ENCODE assay signal across 19 cellular contexts in the genomic region with DNA sequence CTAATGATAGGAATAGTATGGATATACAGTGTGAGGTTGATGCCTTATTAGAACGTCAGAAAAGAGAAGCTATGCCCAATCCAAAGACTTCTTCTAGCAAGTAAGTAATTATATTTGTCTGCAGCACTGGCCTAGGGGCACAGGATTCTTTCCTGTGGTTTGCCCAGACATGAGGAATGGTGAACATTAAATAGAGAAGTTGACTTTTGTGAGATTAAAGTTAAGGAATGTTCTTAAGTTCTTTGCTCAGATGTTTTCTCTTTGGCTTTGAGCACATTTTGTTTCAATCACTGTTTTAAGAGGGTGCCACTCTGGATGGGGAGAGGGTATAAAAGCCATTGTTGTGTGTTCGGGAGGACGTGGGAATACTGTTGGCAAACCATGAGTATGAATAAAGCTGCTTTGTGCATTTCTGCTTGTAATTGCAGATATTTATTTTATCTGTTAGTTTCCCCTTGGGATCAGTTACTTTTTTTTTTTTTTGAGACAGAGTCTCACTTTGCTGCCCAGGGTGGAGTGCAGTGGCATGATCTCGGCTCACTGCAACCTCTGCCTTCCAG. TPM values are rescaled to one million over a fixed set of nuclear protein-coding genes. Genes with fewer than 3 reads are reported as not detected.
DNase-seq lines count a peak whose midpoint lies in the region; ATAC-seq and TF ChIP-seq lines count a peak whose summit lies in the region.
"Had no signal": no experiment of that assay in that cellular context is flagged by ENCODE, and none has a peak within 500 bp of the region (broad histone marks: within the 10 kb centered on the region; RNA-seq: fewer than 3 reads in every experiment).

No MANE protein-coding gene starts in this region.

- no peak for TF ChIP-seq CTCF in BJ (IDR thresholded peaks at IDR 0.05; ENCODE audit: insufficient read depth, low read depth, low read length)
- TF ChIP-seq CTCF in mammary epithelial cell (conservative IDR thresholded peaks at IDR 0.05 in 1 of 2, IDR thresholded peaks at IDR 0.05 in 1 of 2; ENCODE audit: extremely low read depth in 1 of 2, insufficient read depth in 1 of 2, low read depth in 1 of 2, low read length in 2 of 2): no peak
- TF ChIP-seq CTCF in mesothelial cell of epicardium (IDR thresholded peaks at IDR 0.05; ENCODE audit: unreplicated experiment): no peak
- no peak for TF ChIP-seq CTCF in BE2C (IDR thresholded peaks at IDR 0.05; ENCODE audit: low read depth, low read length)

- peak overlapping the region; percentile 67 for H3K4me2 ChIP-seq in mammary epithelial cell (ENCODE audit: insufficient read depth, low read depth, low read length)
- H3K4me2 ChIP-seq: GM23338, KMS-11 had no signal

- no TSS peak for BruUV-seq in mammary epithelial cell (replicated peaks; lab: Mats Ljungman, UMichigan)

- H3K36me3 Mint-ChIP-seq in mesothelial cell of epicardium: peaks cover 35% of the 10 kb centered on the region

- H3K36me3 ChIP-seq in BJ (ENCODE audit: control insufficient read depth, insufficient read depth, low read length) (no peaks in the 10 kb centered on the region), mammary epithelial cell (ENCODE audit: insufficient read depth, low read length) (peaks cover 41% of the 10 kb centered on the region), BE2C (peaks cover 85% of the 10 kb centered on the region)

- H3K4me1 Mint-ChIP-seq in mesothelial cell of epicardium: peaks cover 6% of the 10 kb centered on the region
- H3K4me1 Mint-ChIP-seq: GM23338 had no signal

- CTCF ChIA-PET in BJ (lab: Yijun Ruan, JAX): interaction anchor here (0.6 to 1.4 kb wide), 3 partner anchors 11 to 673 kb away, joined by 3 to 5 read pairs (median 4); no protein-coding TSS in a partner anchor
- CTCF ChIA-PET in mammary epithelial cell (lab: Charles Lee; ENCODE audit: low non-redundant PET): interaction anchor here (0.7 kb wide), 1 partner anchor 40 kb away, joined by 4 read pairs; no protein-coding TSS in a partner anchor
- CTCF ChIA-PET in HEK293T (lab: Yijun Ruan, JAX): interaction anchor here (0.6 kb wide), 1 partner anchor 67 kb away, joined by 3 read pairs; no protein-coding TSS in a partner anchor

- no peaks in the 10 kb centered on the region for H3K9me3 ChIP-seq in mammary epithelial cell (replicated peaks; ENCODE audit: insufficient read depth, low read length)
- no peaks in the 10 kb centered on the region for H3K9me3 ChIP-seq in BE2C

- no peak for ATAC-seq in GM21381 (IDR thresholded peaks at IDR 0.05; ENCODE audit: unreplicated experiment)
- ATAC-seq: GM23338, Panc1 had no signal

- H2AFZ ChIP-seq in mammary epithelial cell (ENCODE audit: low read depth, low read length): peak overlapping the region; percentile 55
- H2AFZ ChIP-seq: GM23338 had no signal

- H3K4me3 Mint-ChIP-seq in mesothelial cell of epicardium: no peak overlapping the region
- H3K4me3 Mint-ChIP-seq: GM23338 had no signal

- dilution Hi-C loops in mammary epithelial cell (cut with HindIII; ENCODE audit: low sequenced_read_pairs): no loop called here

- intact Hi-C loops in mammary epithelial cell (cut with micrococcal nuclease): no loop called here

- no peaks in the 10 kb centered on the region for H3K27me3 ChIP-seq in BJ (ENCODE audit: control insufficient read depth, insufficient read depth, low read length)
- H3K27me3 ChIP-seq in mammary epithelial cell (ENCODE audit: insufficient read depth, low read length): no peaks in the 10 kb centered on the region
- H3K27me3 ChIP-seq in BE2C: no peaks in the 10 kb centered on the region

- POLR2A ChIA-PET in BJ (lab: Charles Lee): no interaction called here
- POLR2A ChIA-PET in HEK293T (lab: Yijun Ruan, JAX): no interaction called here

- H3K9ac ChIP-seq in mammary epithelial cell (ENCODE audit: insufficient read depth, low read length): no peak overlapping the region
- H3K9ac ChIP-seq: KMS-11 had no signal

- H3K79me2 ChIP-seq in mammary epithelial cell (ENCODE audit: insufficient read depth, low read length): peaks cover 82% of the 10 kb centered on the region

- peaks cover 26% of the 10 kb centered on the region for H3K4me1 ChIP-seq in mammary epithelial cell (ENCODE audit: insufficient read depth, low read length)
- H3K4me1 ChIP-seq in BE2C: no peaks in the 10 kb centered on the region

- H4K20me1 ChIP-seq in mammary epithelial cell (ENCODE audit: insufficient read depth, low read length): no peaks in the 10 kb centered on the region

- no peak overlapping the region for H3K4me3 ChIP-seq in BJ (ENCODE audit: low read depth, low read length)
- peak overlapping the region in 1 of 3 experiments; percentile 13 for H3K4me3 ChIP-seq in mammary epithelial cell (replicated peaks in 1 of 3; ENCODE audit: insufficient read depth in 1 of 3, low read depth in 2 of 3, low read length in 3 of 3)
- H3K4me3 ChIP-seq in BE2C (ENCODE audit: low read depth, low read length): no peak overlapping the region
- H3K4me3 ChIP-seq: GM23338 had no signal

- no peaks in the 10 kb centered on the region for H3K9me3 Mint-ChIP-seq in mesothelial cell of epicardium
- H3K9me3 Mint-ChIP-seq: GM23338 had no signal

- H3K27ac Mint-ChIP-seq in mesothelial cell of epicardium: peak overlapping the region; percentile 40
- H3K27ac Mint-ChIP-seq: GM23338 had no signal

- DNase-seq in BJ (ENCODE audit: low read depth): peak; percentile 51
- peak; percentile 89 for DNase-seq in SK-MEL-5 (ENCODE audit: low read depth, low spot score)
- no peak for DNase-seq in mammary epithelial cell
- no peak for DNase-seq in mesothelial cell of epicardium (ENCODE audit: low spot score in 2 of 2, unreplicated experiment in 2 of 2)
- DNase-seq in activated CD4-positive, alpha-beta T cell treated with anti-CD3 and anti-CD28 coated beads for 48 hours: no peak
- no peak for DNase-seq in HEK293T (ENCODE audit: extremely low spot score)
- no peak for DNase-seq in BE2C
- DNase-seq: DMS79, GDM1, MM.1S, NCI-H1105, NCI-H1694 treated with DMSO at 0.1 percent for 48 hours, NCI-H446 treated with DMSO at 0.1 percent for 48 hours, NCI-H82, Right ventricle myocardium superior had no signal

- no peaks in the 10 kb centered on the region for H3K27me3 Mint-ChIP-seq in mesothelial cell of epicardium (ENCODE audit: low read depth)

- peak overlapping the region; percentile 44 for H3K27ac ChIP-seq in mammary epithelial cell (ENCODE audit: insufficient read depth, low read depth, low read length)
- H3K27ac ChIP-seq: KMS-11 had no signal

- WGBS in mammary epithelial cell (ENCODE audit: low coverage, missing lambda C conversion rate): 10% methylated on average over 3 of the region's 4 CpGs

- in situ Hi-C loops in SK-MEL-5 (cut with HindIII; ENCODE audit: low pct_unique_long_range_greater_than_20kb, low sequenced_read_pairs) (no loop called here), mammary epithelial cell (cut with MboI; ENCODE audit: low sequenced_read_pairs in 2 of 2) (no loop called here)

TF ChIP-seq in HEK293T, 16 proteins besides CTCF, POLR2A, EP300 and RAD21:
- no peak for TF ChIP-seq TARDBP (IDR thresholded peaks at IDR 0.05)
- no peak for TF ChIP-seq LEF1 (IDR thresholded peaks at IDR 0.05; ENCODE audit: borderline replicate concordance)
- no peak for TF ChIP-seq FOXA1 (IDR thresholded peaks at IDR 0.05)
- no peak for TF ChIP-seq ARNT (IDR thresholded peaks at IDR 0.05)
- TF ChIP-seq NFRKB (IDR thresholded peaks at IDR 0.05): no peak
- TF ChIP-seq FOXK2 (IDR thresholded peaks at IDR 0.05): no peak
- no peak for TF ChIP-seq SUZ12 (IDR thresholded peaks at IDR 0.05)

RNA-seq across cellular contexts. Expression of a gene that starts 8.3 kb away (rescaled TPM):
- polyA plus RNA-seq in BJ (2011; rRNA removed) (33.9 and 35.2 TPM in 2 replicates), mammary epithelial cell (33.1 TPM)
- polyA minus RNA-seq in BJ (2011; rRNA and poly(A)+ RNA removed): 32.5 and 41.7 TPM in 2 replicates
- 61.8 and 63.0 TPM in 2 replicates for total RNA-seq in SK-MEL-5 (2014; rRNA removed; shearing (Covaris generic))
- 42.0 and 65.2 TPM in 2 replicates for polyA plus RNA-seq in SK-MEL-5 (2015; cell fraction: cytosol; rRNA removed)
- polyA plus RNA-seq in SK-MEL-5 (2015; cell fraction: nucleus; rRNA removed): 219 and 237 TPM in 2 replicates
- total RNA-seq in mammary epithelial cell (10 to 100 TPM; 14.7 to 55.8 TPM), mesothelial cell of epicardium (37.8 to 43.5 TPM (median 38.7 TPM) in 3 replicates)
- 26.7 TPM for polyA minus RNA-seq in mammary epithelial cell
- polyA plus RNA-seq in BE2C (2012; ENCODE audit: insufficient read depth, insufficient read length, low read depth): 7.3 TPM

RNA-seq across cellular contexts. Expression of a gene that starts 30.2 kb away (rescaled TPM):
- polyA plus RNA-seq in BJ (2011; rRNA removed) (1,124 and 1,191 TPM in 2 replicates), mammary epithelial cell (1,472 TPM)
- 336 and 346 TPM in 2 replicates for polyA minus RNA-seq in BJ (2011; rRNA and poly(A)+ RNA removed)
- 136 and 195 TPM in 2 replicates for total RNA-seq in SK-MEL-5 (2014; rRNA removed; shearing (Covaris generic))
- polyA plus RNA-seq in SK-MEL-5 (2015; cell fraction: cytosol; rRNA removed): 749 and 862 TPM in 2 replicates
- 290 and 306 TPM in 2 replicates for polyA plus RNA-seq in SK-MEL-5 (2015; cell fraction: nucleus; rRNA removed)
- total RNA-seq in mammary epithelial cell (1,000 to 10,000 TPM in 1 of 2 donors, 100 to 1,000 TPM in 1; 152 to 1,750 TPM), mesothelial cell of epicardium (1,296 to 1,333 TPM (median 1,329 TPM) in 3 replicates)
- polyA minus RNA-seq in mammary epithelial cell: 850 TPM
- polyA plus RNA-seq in BE2C (2012; ENCODE audit: insufficient read depth, insufficient read length, low read depth): 3,656 TPM

Comparison
In these comparisons a context has a peak if more than half of its experiments do, and no peak if none do; other contexts are left out.
1. DNase-seq: peak in BJ (single experiment) and SK-MEL-5 (single experiment); none in mammary epithelial cell (single experiment), mesothelial cell of epicardium (0 of 2), activated CD4-positive, alpha-beta T cell treated with anti-CD3 and anti-CD28 coated beads for 48 hours (single experiment), HEK293T (single experiment) and BE2C (single experiment).